Comparison of ENCODE assay signal across 8 cellular contexts in genomic region chr2:121755237-121756111, GRCh38. TPM values are rescaled to one million over a fixed set of nuclear protein-coding genes. Genes with fewer than 3 reads are reported as not detected.
DNase-seq lines count a peak whose midpoint lies in the region; ATAC-seq, FAIRE-seq and TF ChIP-seq lines count a peak whose summit lies in the region.

TSN (plus strand) TSS chr2:121755651; CDS start chr2:121755780, 129 bp downstream.

- H3K27me3 ChIP-seq in IMR-90 (ENCODE audit: control insufficient read depth, insufficient read depth, low read length) (no peaks in the 10 kb centered on the region), endothelial cell of umbilical vein (ENCODE audit: control insufficient read depth in 2 of 2, insufficient read depth in 2 of 2, low read length in 2 of 2) (no peaks in the 10 kb centered on the region)

- peak within 1 kb of the TSS; percentile 73 for H3K4ac ChIP-seq in IMR-90 (ENCODE audit: low read depth, low read length)

- no peak for TF ChIP-seq CTCF in IMR-90 (conservative IDR thresholded peaks at IDR 0.05; ENCODE audit: low read depth, low read length)
- TF ChIP-seq CTCF in OCI-LY7 (conservative IDR thresholded peaks at IDR 0.05; ENCODE audit: low read length): no peak
- TF ChIP-seq CTCF in endothelial cell of umbilical vein (IDR thresholded peaks at IDR 0.05; ENCODE audit: extremely low read depth in 1 of 2, insufficient read depth in 1 of 2, low read depth in 1 of 2, low read length in 2 of 2): no peak

- 0 out of 2 replicates have a peak within 1 kb of the TSS, but pooled peaks have one; percentile 18 for H2BK120ac ChIP-seq in IMR-90 (ENCODE audit: low read depth, low read length)

- H4K20me1 ChIP-seq in IMR-90 (ENCODE audit: insufficient read depth, low read length) (no peaks in the 10 kb centered on the region), OCI-LY7 (ENCODE audit: insufficient read depth, low read length) (peaks cover 16% of the 10 kb centered on the region; the same call in 1 of the 2 replicates), endothelial cell of umbilical vein (replicated peaks; ENCODE audit: control insufficient read depth, extremely low read depth, insufficient read depth, low read length) (no peaks in the 10 kb centered on the region)

- peaks cover 47% of the 10 kb centered on the region for H3K79me2 ChIP-seq in OCI-LY7 (ENCODE audit: insufficient read depth, low read depth, low read length)
- H3K79me2 ChIP-seq in endothelial cell of umbilical vein (ENCODE audit: control insufficient read depth, insufficient read depth, low read length): peaks cover 28% of the 10 kb centered on the region

- H2BK20ac ChIP-seq in IMR-90 (ENCODE audit: low read depth, low read length): no peak within 1 kb of the TSS

- no peak within 1 kb of the TSS; the same call in 2 of the 3 replicates for H2BK15ac ChIP-seq in IMR-90 (ENCODE audit: low read depth, low read length)

- peak within 1 kb of the TSS; percentile 95 to 97 for H4K8ac ChIP-seq in IMR-90 (ENCODE audit: low read depth in 2 of 2, low read length in 2 of 2)

- dilution Hi-C loops in IMR-90 (cut with HindIII; ENCODE audit: low sequenced_read_pairs, unreplicated experiment) (no loop called here), endothelial cell of umbilical vein (cut with MboI; ENCODE audit: extremely low pct_ligation_motif_present, low sequenced_read_pairs) (no loop called here)

- H3K27ac ChIP-seq in IMR-90 (ENCODE audit: insufficient read depth, low read length) (peak within 1 kb of the TSS; percentile 94), OCI-LY7 (ENCODE audit: low read depth, low read length, poor library complexity, severe bottlenecking) (peak within 1 kb of the TSS; percentile 63), endothelial cell of umbilical vein (ENCODE audit: insufficient read depth, low read depth, low read length) (peak within 1 kb of the TSS; percentile 75)

- BruUV-seq in IMR-90 (replicated peaks; lab: Mats Ljungman, UMichigan): TSS peak; percentile 75
- no TSS peak for BruUV-seq in OCI-LY7 (replicated peaks; lab: Mats Ljungman, UMichigan)
- BruUV-seq in endothelial cell of umbilical vein (replicated peaks; lab: Mats Ljungman, UMichigan): TSS peak; percentile 55

- H3K4me3 ChIP-seq in IMR-90 (ENCODE audit: insufficient read depth, low read depth, low read length) (peak within 1 kb of the TSS; percentile 96), OCI-LY7 (ENCODE audit: low read depth, low read length, poor library complexity, severe bottlenecking) (peak within 1 kb of the TSS; percentile 99), endothelial cell of umbilical vein (replicated peaks in 1 of 3; ENCODE audit: insufficient read depth in 1 of 3, low read depth in 1 of 3, low read length in 3 of 3) (peak within 1 kb of the TSS; percentile 83 to 97 (median 89))

- peak within 1 kb of the TSS; percentile 69 for H2BK5ac ChIP-seq in IMR-90 (ENCODE audit: low read depth, low read length, poor library complexity, severe bottlenecking)

- H3K18ac ChIP-seq in IMR-90 (ENCODE audit: low read depth, low read length): no peak within 1 kb of the TSS

- CTCF ChIA-PET in IMR-90 (lab: Yijun Ruan, JAX) (no interaction called here), OCI-LY7 (lab: Charles Lee; ENCODE audit: unreplicated experiment) (interaction anchor here (0.6 kb wide), 1 partner anchor 9 kb away, joined by 9 read pairs; no protein-coding TSS in a partner anchor), endothelial cell of umbilical vein (lab: Charles Lee) (interaction anchor here (1.0 kb wide), 1 partner anchor 353 kb away, joined by 3 read pairs; no protein-coding TSS in a partner anchor)

- H2AFZ ChIP-seq in IMR-90 (replicated peaks; ENCODE audit: low read length, poor library complexity): peak within 1 kb of the TSS; percentile 98
- H2AFZ ChIP-seq in OCI-LY7 (ENCODE audit: low read length): peak within 1 kb of the TSS; percentile 73
- peak within 1 kb of the TSS; percentile 93 for H2AFZ ChIP-seq in endothelial cell of umbilical vein (ENCODE audit: low read depth, low read length)

- ATAC-seq in GM21529 (IDR thresholded peaks at IDR 0.05; ENCODE audit: unreplicated experiment) (peak; percentile 100), IMR-90 (ENCODE audit: low read depth) (peak; percentile 99)

- POLR2A ChIA-PET in IMR-90 (lab: Charles Lee; ENCODE audit: unreplicated experiment): no interaction called here
- POLR2A ChIA-PET in OCI-LY7 (lab: Charles Lee): interaction anchor here (0.7 to 1.8 kb wide), 6 partner anchors 12 to 318 kb away, joined by 3 to 10 read pairs (median 4); partner anchors contain the start of gene RNU4ATAC
- POLR2A ChIA-PET in endothelial cell of umbilical vein (lab: Charles Lee): interaction anchor here (1.0 kb wide), 1 partner anchor 225 kb away, joined by 4 read pairs; the partner anchor contains the start of gene RNU4ATAC

- H3K56ac ChIP-seq in IMR-90 (ENCODE audit: extremely low read depth, insufficient read depth, low read length): peak within 1 kb of the TSS; percentile 78

- H3K9me1 ChIP-seq in IMR-90 (ENCODE audit: insufficient read depth, low read length) (no peaks in the 10 kb centered on the region), endothelial cell of umbilical vein (replicated peaks; ENCODE audit: control insufficient read depth, extremely low read depth, insufficient read depth, low read length) (no peaks in the 10 kb centered on the region)

- H4K91ac ChIP-seq in IMR-90 (ENCODE audit: insufficient read depth, low read depth, low read length): peak within 1 kb of the TSS; percentile 84

- H3K4me1 ChIP-seq in IMR-90 (ENCODE audit: control insufficient read depth, insufficient read depth, low read length): no peaks in the 10 kb centered on the region
- peaks cover 29% of the 10 kb centered on the region for H3K4me1 ChIP-seq in OCI-LY7 (ENCODE audit: insufficient read depth, low read length, poor library complexity, severe bottlenecking)
- H3K4me1 ChIP-seq in endothelial cell of umbilical vein (ENCODE audit: control insufficient read depth, extremely low read depth, insufficient read depth, low read length): peaks cover 16% of the 10 kb centered on the region

- TF ChIP-seq RAD21 in IMR-90 (IDR thresholded peaks at IDR 0.05; ENCODE audit: low read length): no peak

- peak within 1 kb of the TSS; percentile 83 for H2AK9ac ChIP-seq in IMR-90 (replicated peaks; ENCODE audit: low read depth, low read length, poor library complexity)

- H3K9ac ChIP-seq in IMR-90 (ENCODE audit: low read depth, low read length) (peak within 1 kb of the TSS; percentile 97), endothelial cell of umbilical vein (replicated peaks; ENCODE audit: extremely low read depth, insufficient read depth, low read length) (peak within 1 kb of the TSS; percentile 95)

- intact Hi-C loops in IMR-90 (cut with micrococcal nuclease) (no loop called here), OCI-LY7 (cut with micrococcal nuclease; ENCODE audit: unreplicated experiment) (loop anchor here (1.0 kb wide), 2 partner anchors 18 to 49 kb away; no protein-coding TSS in a partner anchor), endothelial cell of umbilical vein (cut with micrococcal nuclease) (loop anchor here (1.0 to 2.0 kb wide), 4 partner anchors 18 to 353 kb away; partner anchors contain the start of genes CLASP1 and RNU4ATAC)

- peak within 1 kb of the TSS; percentile 82 for H2AK5ac ChIP-seq in IMR-90 (ENCODE audit: low read depth, low read length)

- peak; percentile 54 for FAIRE-seq in endothelial cell of umbilical vein (lab: Jason Lieb, UNC)

- peaks cover 13 to 17% of the 10 kb centered on the region in 2 experiments; a peak in 3 of 4 replicates for H3K79me1 ChIP-seq in IMR-90 (ENCODE audit: low read depth in 1 of 2, low read length in 2 of 2)

- 1% methylated on average over 20 of the region's 67 CpGs; no CpG with 5 or more reads in 1 of the 2 experiments for WGBS in IMR-90 (ENCODE audit: extremely low coverage in 2 of 2, insufficient read length in 1 of 2), 2 experiments

- H3K36me3 ChIP-seq in IMR-90 (ENCODE audit: control insufficient read depth, insufficient read depth, low read length): peaks cover 9% of the 10 kb centered on the region
- H3K36me3 ChIP-seq in OCI-LY7 (ENCODE audit: insufficient read depth, low read length): peaks cover 34% of the 10 kb centered on the region
- peaks cover 0 to 2% of the 10 kb centered on the region in 2 experiments for H3K36me3 ChIP-seq in endothelial cell of umbilical vein (ENCODE audit: control insufficient read depth in 2 of 2, extremely low read depth in 1 of 2, insufficient read depth in 2 of 2, low read length in 2 of 2)

- H3K23ac ChIP-seq in IMR-90 (ENCODE audit: low read depth, low read length): peak within 1 kb of the TSS; percentile 60

- in situ Hi-C loops in IMR-90 (cut with MboI; ENCODE audit: low sequenced_read_pairs): no loop called here

- TF ChIP-seq POLR2A in IMR-90 (IDR thresholded peaks at IDR 0.05; ENCODE audit: low read depth, low read length): peak; percentile 60
- peak; percentile 43 for TF ChIP-seq POLR2A in endothelial cell of umbilical vein (IDR thresholded peaks at IDR 0.05; ENCODE audit: low read depth, low read length)

- peak; percentile 76 for DNase-seq in DMS114 treated with DMSO at 0.1 percent for 48 hours (lab: John Stamatoyannopoulos, UW; ENCODE audit: unreplicated experiment)
- peak; percentile 95 for DNase-seq in IMR-90
- peak; percentile 99 for DNase-seq in OCI-LY7 (ENCODE audit: low spot score)
- DNase-seq in activated T-cell treated with anti-CD3 and anti-CD28 coated beads for 1 hour (ENCODE audit: low read depth): peak; percentile 97
- DNase-seq in endothelial cell of umbilical vein (ENCODE audit: low read depth, low spot score): peak; percentile 98
- DNase-seq in midbrain (lab: John Stamatoyannopoulos, UW): peak; percentile 96
- DNase-seq in stimulated activated CD8-positive, alpha-beta memory T cell treated with anti-CD3 and anti-CD28 coated beads, Interleukin-15, amount 100 ng/mL, for 48 hours (ENCODE audit: low read depth in 2 of 2): peak; percentile 95 to 97

- H4K5ac ChIP-seq in IMR-90 (ENCODE audit: low read depth, low read length): peak within 1 kb of the TSS; percentile 94

- H3K9me3 ChIP-seq in IMR-90 (ENCODE audit: control insufficient read depth, insufficient read depth, low read length) (no peaks in the 10 kb centered on the region), OCI-LY7 (ENCODE audit: low read length) (no peaks in the 10 kb centered on the region), endothelial cell of umbilical vein (replicated peaks; ENCODE audit: control insufficient read depth, insufficient read depth, low read length) (no peaks in the 10 kb centered on the region)

- peak within 1 kb of the TSS; percentile 89 for H3K4me2 ChIP-seq in IMR-90 (ENCODE audit: low read depth, low read length)
- H3K4me2 ChIP-seq in OCI-LY7 (ENCODE audit: low read length): peak within 1 kb of the TSS; percentile 100
- peak within 1 kb of the TSS; percentile 99 for H3K4me2 ChIP-seq in endothelial cell of umbilical vein (ENCODE audit: insufficient read depth, low read length)

- H3K9me2 ChIP-seq in OCI-LY7 (ENCODE audit: insufficient read depth, low read length): no peaks in the 10 kb centered on the region

- peak within 1 kb of the TSS; percentile 81 for H3K14ac ChIP-seq in IMR-90 (replicated peaks; ENCODE audit: low read depth, low read length)

RNA-seq across cellular contexts. Expression of gene TSN, which starts in this region (rescaled TPM):
- 56.3 and 57.5 TPM in 2 replicates for total RNA-seq in IMR-90 (2012; rRNA removed)
- 28.4 and 31.0 TPM in 2 replicates for polyA plus RNA-seq in IMR-90 (2012; rRNA removed)
- 6.5 and 20.6 TPM in 2 replicates for polyA plus RNA-seq in IMR-90 (2012; cell fraction: cytosol; rRNA removed)
- polyA plus RNA-seq in IMR-90 (2012; cell fraction: nucleus; rRNA removed; ENCODE audit: low replicate concordance): 2.2 and 12.0 TPM in 2 replicates
- 59.2 and 64.4 TPM in 2 replicates for total RNA-seq in OCI-LY7 (2014; rRNA removed; shearing (Covaris generic))
- 98.7 and 102 TPM in 2 replicates for total RNA-seq in OCI-LY7 (2022)
- total RNA-seq in endothelial cell of umbilical vein: 76.1 and 79.8 TPM in 2 replicates
- polyA plus RNA-seq in endothelial cell of umbilical vein: 24.6 and 33.2 TPM in 2 replicates
- polyA plus RNA-seq in endothelial cell of umbilical vein (2011; cell fraction: cytosol; rRNA removed): 40.6 and 42.6 TPM in 2 replicates
- polyA plus RNA-seq in endothelial cell of umbilical vein (2011; cell fraction: nucleus; rRNA removed): 17.9 and 26.3 TPM in 2 replicates
- polyA plus RNA-seq in endothelial cell of umbilical vein (2012): 47.8 and 67.8 TPM in 2 replicates
- polyA minus RNA-seq in endothelial cell of umbilical vein: 42.2 and 45.0 TPM in 2 replicates
- 28.1 TPM for polyA minus RNA-seq in endothelial cell of umbilical vein (2011; cell fraction: cytosol; rRNA and poly(A)+ RNA removed)
- 23.9 and 38.6 TPM in 2 replicates for polyA minus RNA-seq in endothelial cell of umbilical vein (2011; cell fraction: nucleus; rRNA and poly(A)+ RNA removed)

Comparison
In these comparisons a context has a peak if more than half of its experiments do, and no peak if none do; other contexts are left out.
1. Peak in every context shown above with its lines: DNase-seq, ATAC-seq, H3K4me3 ChIP-seq and H3K27ac ChIP-seq.